Comparison of ENCODE assay signal across 1 cellular context in genomic region chr3:129123314-129124060, GRCh38.
TF ChIP-seq lines count a peak whose summit lies in the region.

No MANE protein-coding gene starts in this region.

TF ChIP-seq in HepG2, 621 proteins besides CTCF, POLR2A, EP300 and RAD21 (continued from another document and continues in another):
- TF ChIP-seq ZNF317 (CRISPR knock-in tag; IDR thresholded peaks at IDR 0.05) (peak; percentile 50; the same call in 1 of the 2 replicates), TAF15 (IDR thresholded peaks at IDR 0.05; ENCODE audit: low read depth, low read length, poor library complexity, severe bottlenecking) (no peak), ETV5 (CRISPR knock-in tag; IDR thresholded peaks at IDR 0.05; ENCODE audit: borderline replicate concordance) (peak; percentile 58; the same call in 1 of the 2 replicates), ZNF792 (CRISPR knock-in tag; IDR thresholded peaks at IDR 0.05) (peak; percentile 65; the same call in 1 of the 2 replicates), NFATC3 (CRISPR knock-in tag; IDR thresholded peaks at IDR 0.05) (no peak), ZNF264 (CRISPR knock-in tag; IDR thresholded peaks at IDR 0.05) (peak; percentile 68; the same call in 1 of the 2 replicates), ZNF260 (CRISPR knock-in tag; IDR thresholded peaks at IDR 0.05; ENCODE audit: borderline replicate concordance, low read depth) (no peak), ZSCAN29 (CRISPR knock-in tag; conservative IDR thresholded peaks at IDR 0.05) (no peak), SMC3 (IDR thresholded peaks at IDR 0.05; ENCODE audit: low read length) (no peak; the same call in 1 of the 2 replicates), RFX5 (IDR thresholded peaks at IDR 0.05; ENCODE audit: low read depth, low read length) (no peak), HIC2 (CRISPR knock-in tag; IDR thresholded peaks at IDR 0.05; ENCODE audit: low read depth) (no peak), ZNF318 (CRISPR knock-in tag; IDR thresholded peaks at IDR 0.05) (no peak), CSRNP2 (CRISPR knock-in tag; conservative IDR thresholded peaks at IDR 0.05; ENCODE audit: low read depth) (no peak), AKNA (CRISPR knock-in tag; IDR thresholded peaks at IDR 0.05; ENCODE audit: borderline replicate concordance) (no peak), ZSCAN30 (CRISPR knock-in tag; IDR thresholded peaks at IDR 0.05) (no peak), TEAD3 (CRISPR knock-in tag; optimal IDR thresholded peaks at IDR 0.05; ENCODE audit: borderline replicate concordance) (peak; percentile 66), CEBPG (CRISPR knock-in tag; IDR thresholded peaks at IDR 0.05) (peak; percentile 21), FIP1L1 (IDR thresholded peaks at IDR 0.05; ENCODE audit: borderline replicate concordance, insufficient read depth, low read depth, low read length) (no peak), ZNF275 (CRISPR knock-in tag; IDR thresholded peaks at IDR 0.05; ENCODE audit: borderline replicate concordance) (no peak), TFDP2 (CRISPR knock-in tag; IDR thresholded peaks at IDR 0.05) (no peak), ZNF616 (CRISPR knock-in tag; IDR thresholded peaks at IDR 0.05; ENCODE audit: low read depth) (no peak), ZNF580 (CRISPR knock-in tag; IDR thresholded peaks at IDR 0.05; ENCODE audit: borderline replicate concordance, low read depth) (0 out of 2 replicates have a peak, but pooled peaks have one; percentile 52), SPEN (CRISPR knock-in tag; IDR thresholded peaks at IDR 0.05; ENCODE audit: low read depth) (0 out of 2 replicates have a peak, but pooled peaks have one; percentile 18), DDIT3 (CRISPR knock-in tag; IDR thresholded peaks at IDR 0.05) (no peak), SATB2 (CRISPR knock-in tag; IDR thresholded peaks at IDR 0.05) (no peak), HNRNPUL1 (IDR thresholded peaks at IDR 0.05; ENCODE audit: low read depth, low read length) (no peak), ZNF124 (CRISPR knock-in tag; IDR thresholded peaks at IDR 0.05) (0 out of 2 replicates have a peak, but pooled peaks have one; percentile 66), NR2F6 (IDR thresholded peaks at IDR 0.05) (no peak), NR2F6 (CRISPR knock-in tag; IDR thresholded peaks at IDR 0.05) (peak; percentile 32; the same call in 1 of the 2 replicates), PBX3 (CRISPR knock-in tag; IDR thresholded peaks at IDR 0.05; ENCODE audit: borderline replicate concordance) (no peak), ZNF382 (CRISPR knock-in tag; IDR thresholded peaks at IDR 0.05; ENCODE audit: borderline replicate concordance) (no peak), PPARG (CRISPR knock-in tag; conservative IDR thresholded peaks at IDR 0.05) (0 out of 2 replicates have a peak, but pooled peaks have one; percentile 13), SP4 (CRISPR knock-in tag; IDR thresholded peaks at IDR 0.05) (no peak), ZNF496 (CRISPR knock-in tag; IDR thresholded peaks at IDR 0.05; ENCODE audit: insufficient replicate concordance) (no peak), ZNF251 (CRISPR knock-in tag; IDR thresholded peaks at IDR 0.05) (no peak), ZNF761 (CRISPR knock-in tag; conservative IDR thresholded peaks at IDR 0.05) (no peak), TBX2 (CRISPR knock-in tag; IDR thresholded peaks at IDR 0.05; ENCODE audit: borderline replicate concordance) (peak; percentile 35; the same call in 1 of the 2 replicates), BHLHE40 (IDR thresholded peaks at IDR 0.05; ENCODE audit: low read length) (no peak), GATAD2A (CRISPR knock-in tag; IDR thresholded peaks at IDR 0.05) (0 out of 2 replicates have a peak, but pooled peaks have one; percentile 19), DRAP1 (CRISPR knock-in tag; IDR thresholded peaks at IDR 0.05) (peak; percentile 64)
